Comparison of ENCODE assay signal across 8 cellular contexts in genomic region chr10:60731134-60731883, GRCh38. TPM values are rescaled to one million over a fixed set of nuclear protein-coding genes. Genes with fewer than 3 reads are reported as not detected.
A peak's percentile ranks its signal among the peaks of the same experiment; 100 is the strongest.
DNase-seq lines count a peak whose midpoint lies in the region; ATAC-seq and TF ChIP-seq lines count a peak whose summit lies in the region.

No MANE protein-coding gene starts in this region.

- intact Hi-C loops in dorsolateral prefrontal cortex (cut with DNase I) = no loop called here

- no peaks in the 10 kb centered on the region for H3K36me3 ChIP-seq in KMS-11 (ENCODE audit: insufficient read depth)
- no peaks in the 10 kb centered on the region for H3K36me3 ChIP-seq in effector memory CD4-positive, alpha-beta T cell (ENCODE audit: control insufficient read depth, insufficient read depth, low read length)

- H3K4me1 ChIP-seq in KMS-11 (ENCODE audit: low read depth, poor library complexity, severe bottlenecking) = peaks cover 22% of the 10 kb centered on the region
- H3K4me1 ChIP-seq in effector memory CD4-positive, alpha-beta T cell (ENCODE audit: control insufficient read depth, insufficient read depth, low read length, poor library complexity, severe bottlenecking) = peaks cover 14% of the 10 kb centered on the region

- DNase-seq in effector memory CD4-positive, alpha-beta T cell = peak in 1 of 3 donors; percentile 9
- no peak for DNase-seq in type B pancreatic cell (ENCODE audit: extremely low spot score, unreplicated experiment)
- DNase-seq in dorsolateral prefrontal cortex = no peak
- DNase-seq in NCI-H1694 treated with DMSO at 0.1 percent for 48 hours (lab: John Stamatoyannopoulos, UW) = no peak
- no peak for DNase-seq in DMS114 treated with DMSO at 0.1 percent for 48 hours (lab: John Stamatoyannopoulos, UW; ENCODE audit: unreplicated experiment)

- peaks cover 33% of the 10 kb centered on the region for H3K27me3 ChIP-seq in KMS-11 (ENCODE audit: insufficient read depth, low read depth)
- H3K27me3 ChIP-seq in effector memory CD4-positive, alpha-beta T cell (replicated peaks; ENCODE audit: control insufficient read depth, insufficient read depth, low read length, poor library complexity, severe bottlenecking) = no peaks in the 10 kb centered on the region
- H3K27me3 ChIP-seq in dorsolateral prefrontal cortex = peaks cover 0 to 48% (median 28%) of the 10 kb centered on the region in 45 donors

- no peaks in the 10 kb centered on the region for H3K9me3 Mint-ChIP-seq in type B pancreatic cell

- no peak overlapping the region for H3K9ac ChIP-seq in KMS-11

- H3K4me1 Mint-ChIP-seq in type B pancreatic cell (ENCODE audit: unreplicated experiment) = peaks cover 20% of the 10 kb centered on the region

- H3K27me3 Mint-ChIP-seq in type B pancreatic cell = peaks cover 12% of the 10 kb centered on the region

- no peaks in the 10 kb centered on the region for H4K20me1 ChIP-seq in KMS-11 (ENCODE audit: insufficient read depth)

- TF ChIP-seq CTCF in KMS-11 (conservative IDR thresholded peaks at IDR 0.05; ENCODE audit: low read depth, low read length) = no peak
- no peak for TF ChIP-seq CTCF in type B pancreatic cell (conservative IDR thresholded peaks at IDR 0.05)
- no peak for TF ChIP-seq CTCF in dorsolateral prefrontal cortex (IDR thresholded peaks at IDR 0.05 in 54 of 56, conservative IDR thresholded peaks at IDR 0.05 in 2 of 56; ENCODE audit: low read depth in 1 of 56, partially characterized antibody in 56 of 56)

- peak; percentile 91 for ATAC-seq in GM18499 (IDR thresholded peaks at IDR 0.05; ENCODE audit: insufficient read depth, unreplicated experiment)
- ATAC-seq in GM21723 (IDR thresholded peaks at IDR 0.05; ENCODE audit: unreplicated experiment) = peak; percentile 86

- peak overlapping the region; percentile 95 for H3K4me3 Mint-ChIP-seq in type B pancreatic cell

- H3K4me2 ChIP-seq in KMS-11 = peak overlapping the region; percentile 84

- H3K4me3 ChIP-seq in KMS-11 (IDR thresholded peaks at IDR 0.05; ENCODE audit: insufficient read depth, low read depth, low read length) (no peak overlapping the region), dorsolateral prefrontal cortex (no peak overlapping the region)
- H3K4me3 ChIP-seq in effector memory CD4-positive, alpha-beta T cell (ENCODE audit: insufficient read depth, low read depth, low read length, poor library complexity, severe bottlenecking) = peak overlapping the region; percentile 96

- no peaks in the 10 kb centered on the region for H3K79me2 ChIP-seq in KMS-11 (ENCODE audit: insufficient read depth, low read depth)

- H3K36me3 Mint-ChIP-seq in type B pancreatic cell = peaks cover 5% of the 10 kb centered on the region

- peak overlapping the region; percentile 81 for H3K27ac Mint-ChIP-seq in type B pancreatic cell

- no peaks in the 10 kb centered on the region for H3K9me3 ChIP-seq in effector memory CD4-positive, alpha-beta T cell (ENCODE audit: control insufficient read depth, low read length)

- H2AFZ ChIP-seq in KMS-11 (ENCODE audit: low read depth) = no peak overlapping the region

- H3K27ac ChIP-seq in KMS-11 (no peak overlapping the region), dorsolateral prefrontal cortex (no peak overlapping the region)
- peak overlapping the region; percentile 92 for H3K27ac ChIP-seq in effector memory CD4-positive, alpha-beta T cell (ENCODE audit: insufficient read depth, low read length, poor library complexity, severe bottlenecking)

RNA-seq across cellular contexts. Expression of gene CDK1, which starts 47.0 kb away (rescaled TPM):
- total RNA-seq in type B pancreatic cell (ENCODE audit: low replicate concordance) = 24.4 and 70.1 TPM in 2 replicates
- total RNA-seq in dorsolateral prefrontal cortex = 1 to 10 TPM in 38 of 120 experiments, under 1 TPM in 75, not detected in 7; 0.25 to 4.0 (median 0.81) TPM
